Comparison of ENCODE assay signal across 15 cellular contexts in genomic region chr22:19241593-19241906, GRCh38. TPM values are rescaled to one million over a fixed set of nuclear protein-coding genes. Genes with fewer than 3 reads are reported as not detected.
A peak's percentile ranks its signal among the peaks of the same experiment; 100 is the strongest.
DNase-seq lines count a peak whose midpoint lies in the region; TF ChIP-seq lines count a peak whose summit lies in the region.
"Had no signal": no experiment of that assay in that cellular context is flagged by ENCODE, and none has a peak within 500 bp of the region (broad histone marks: within the 10 kb centered on the region; RNA-seq: fewer than 3 reads in every experiment).

No MANE protein-coding gene starts in this region.

- H3K4me3 Mint-ChIP-seq in CD14-positive monocyte: peak overlapping the region; percentile 84 to 92
- H3K4me3 Mint-ChIP-seq in osteocyte (ENCODE audit: unreplicated experiment): no peak overlapping the region
- H3K4me3 Mint-ChIP-seq: B cell; CD4-positive, alpha-beta T cell; CD8-positive, alpha-beta memory T cell; H9 had no signal

- H3K9me3 Mint-ChIP-seq in CD14-positive monocyte (no peaks in the 10 kb centered on the region), osteocyte (ENCODE audit: unreplicated experiment) (no peaks in the 10 kb centered on the region)
- H3K9me3 Mint-ChIP-seq: CD4-positive, alpha-beta T cell; CD8-positive, alpha-beta memory T cell; H9 had no signal

- intact Hi-C loops in CD14-positive monocyte (cut with micrococcal nuclease): no loop called here

- H3K4me3 ChIP-seq in NB4 (ENCODE audit: low read depth, low read length): peak overlapping the region; percentile 72
- H3K4me3 ChIP-seq: BLaER1 had no signal

- H3K27me3 Mint-ChIP-seq in CD14-positive monocyte (ENCODE audit: low read depth in 3 of 3) (peaks cover 0 to 2% (median 0%) of the 10 kb centered on the region in 3 donors), osteocyte (ENCODE audit: unreplicated experiment) (no peaks in the 10 kb centered on the region)
- H3K27me3 Mint-ChIP-seq: B cell; CD4-positive, alpha-beta T cell had no signal

- peaks cover 21 to 29% of the 10 kb centered on the region in 2 donors for H3K36me3 Mint-ChIP-seq in CD14-positive monocyte
- H3K36me3 Mint-ChIP-seq in osteocyte (ENCODE audit: unreplicated experiment): no peaks in the 10 kb centered on the region
- H3K36me3 Mint-ChIP-seq: CD8-positive, alpha-beta memory T cell had no signal

- no peak for TF ChIP-seq POLR2A in NB4 (IDR thresholded peaks at IDR 0.05; ENCODE audit: extremely low read depth, insufficient read length)

- H3K4me1 Mint-ChIP-seq in CD14-positive monocyte (peaks cover 39% of the 10 kb centered on the region), osteocyte (ENCODE audit: unreplicated experiment) (no peaks in the 10 kb centered on the region)
- H3K4me1 Mint-ChIP-seq: B cell; CD8-positive, alpha-beta memory T cell; H9 had no signal

- DNase-seq in CD14-positive monocyte (ENCODE audit: low spot score): no peak
- DNase-seq in NB4 (ENCODE audit: low read depth): no peak
- DNase-seq in islet precursor cell: peak; percentile 36
- peak; percentile 68 for DNase-seq in osteocyte (ENCODE audit: extremely low spot score, unreplicated experiment)
- no peak for DNase-seq in GOT3 (lab: John Stamatoyannopoulos, UW)
- DNase-seq in DMS53 treated with DMSO at 0.1 percent for 48 hours (lab: John Stamatoyannopoulos, UW; ENCODE audit: unreplicated experiment): no peak
- DNase-seq in NCI-H748 treated with DMSO at 0.1 percent for 48 hours (lab: John Stamatoyannopoulos, UW): no peak
- DNase-seq in T-helper 2 cell: no peak
- DNase-seq: CD4-positive, alpha-beta T cell; CD8-positive, alpha-beta memory T cell; DMS 273 treated with DMSO at 0.1 percent for 48 hours; DMS79 treated with DMSO at 0.1 percent for 48 hours; H9 had no signal

- H3K27ac Mint-ChIP-seq in CD14-positive monocyte (peak overlapping the region; percentile 89 to 96 (median 91)), osteocyte (ENCODE audit: unreplicated experiment) (no peak overlapping the region)
- H3K27ac Mint-ChIP-seq: B cell; CD4-positive, alpha-beta T cell; CD8-positive, alpha-beta memory T cell; H9 had no signal

- TF ChIP-seq CTCF in CD14-positive monocyte (IDR thresholded peaks at IDR 0.05) (no peak), NB4 (IDR thresholded peaks at IDR 0.05; ENCODE audit: low read depth, low read length) (no peak), osteocyte (IDR thresholded peaks at IDR 0.05) (no peak)

RNA-seq across cellular contexts. Expression of gene CLTCL1, which starts 50.0 kb away (rescaled TPM):
- polyA plus RNA-seq in CD14-positive monocyte: 1 to 10 TPM; 5.1 to 6.1 TPM
- 7.9 and 10.1 TPM in 2 replicates for total RNA-seq in osteocyte

Comparison
In these comparisons a context has a peak if more than half of its experiments do, and no peak if none do; other contexts are left out.
1. DNase-seq: peak in islet precursor cell (single experiment) and osteocyte (single experiment); none in CD14-positive monocyte (single experiment), NB4 (single experiment), GOT3 (single experiment), DMS53 treated with DMSO at 0.1 percent for 48 hours (single experiment), NCI-H748 treated with DMSO at 0.1 percent for 48 hours (single experiment) and T-helper 2 cell (0 of 5).